8 cellular contexts compared by ENCODE assay signal in the genomic region with DNA sequence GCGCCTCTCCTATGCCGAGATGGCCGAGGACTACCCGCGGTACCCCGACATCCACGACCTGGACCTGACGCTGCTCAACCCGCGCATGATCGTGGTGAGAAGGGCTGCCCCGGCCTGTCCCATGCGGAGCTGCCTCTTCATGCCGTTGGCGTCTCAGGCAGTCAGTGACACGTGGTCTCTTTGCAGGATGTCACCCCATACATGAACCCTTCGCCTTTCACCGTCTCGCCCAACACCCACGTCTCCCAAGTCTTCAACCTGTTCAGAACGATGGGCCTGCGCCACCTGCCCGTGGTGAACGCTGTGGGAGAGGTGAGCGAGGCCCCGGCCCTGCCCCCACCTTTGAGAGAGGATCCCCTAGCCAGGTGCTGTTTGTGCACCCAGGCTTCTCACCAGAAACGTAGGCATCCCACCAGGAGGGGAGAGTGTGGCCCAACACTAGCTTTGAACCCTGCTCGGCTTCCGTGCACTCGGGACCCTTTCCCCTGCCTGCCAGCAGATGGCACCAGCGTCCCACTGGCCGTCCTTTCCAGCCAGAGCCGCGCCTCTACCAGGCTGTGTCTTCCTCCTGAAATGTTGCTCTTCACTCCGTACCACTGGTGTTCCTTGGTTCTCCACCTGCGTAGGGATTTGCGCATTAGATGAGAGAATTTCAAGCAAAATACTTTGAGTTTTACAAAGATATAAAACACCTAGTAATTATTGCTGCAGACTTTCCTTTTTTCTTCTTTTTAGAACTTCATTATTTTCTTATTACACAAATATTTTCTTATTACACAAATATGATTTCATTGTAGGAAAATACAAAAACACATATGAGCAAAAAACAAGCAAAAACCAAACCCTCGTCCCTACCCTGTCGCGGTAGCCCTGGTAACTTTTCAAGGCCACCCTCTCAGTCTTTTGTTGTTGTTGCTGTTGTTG. TPM values are rescaled to one million over a fixed set of nuclear protein-coding genes. Genes with fewer than 3 reads are reported as not detected.
DNase-seq lines count a peak whose midpoint lies in the region; ATAC-seq, FAIRE-seq and TF ChIP-seq lines count a peak whose summit lies in the region.

No MANE protein-coding gene starts in this region.

- no peak overlapping the region for H3K4me2 ChIP-seq in fibroblast of lung (ENCODE audit: extremely low read depth, insufficient read depth, low read length)

- TF ChIP-seq CTCF in fibroblast of lung (conservative IDR thresholded peaks at IDR 0.05 in 1 of 2, IDR thresholded peaks at IDR 0.05 in 1 of 2; ENCODE audit: low read depth in 1 of 2, low read length in 2 of 2) (peak; percentile 98 to 99), nephron progenitor cell (IDR thresholded peaks at IDR 0.05) (peak; percentile 99)

- H3K4me1 Mint-ChIP-seq in nephron progenitor cell, result no peaks in the 10 kb centered on the region

- DNase-seq in D341Med (ENCODE audit: low spot score) (peak; percentile 91), HuH-7 (ENCODE audit: low spot score) (peak; percentile 92), RCC 7860 (ENCODE audit: low spot score) (peak; percentile 33), fibroblast of lung (ENCODE audit: low read depth in 2 of 2) (peak; percentile 20 to 54), nephron progenitor cell (peak; percentile 81)
- DNase-seq in activated T-cell treated with anti-CD3 and anti-CD28 coated beads, Interleukin-2, amount 50 U/mL, for 48 hours, result peak; percentile 76 to 82
- peak; percentile 55 for DNase-seq in stimulated activated naive CD4-positive, alpha-beta T cell treated with Interleukin-2 at 50 U/mL for 16 hours (lab: John Stamatoyannopoulos, UW)

- H3K27me3 Mint-ChIP-seq in nephron progenitor cell (ENCODE audit: low read depth, poor library complexity), result peaks cover 3% of the 10 kb centered on the region

- H3K36me3 Mint-ChIP-seq in nephron progenitor cell (ENCODE audit: low read depth), result peaks cover 58% of the 10 kb centered on the region

- H3K27me3 ChIP-seq in fibroblast of lung (ENCODE audit: control insufficient read depth, insufficient read depth, low read length), result no peaks in the 10 kb centered on the region

- peak overlapping the region; percentile 48 for H3K27ac Mint-ChIP-seq in nephron progenitor cell

- no peaks in the 10 kb centered on the region for H4K20me1 ChIP-seq in fibroblast of lung (ENCODE audit: control insufficient read depth, extremely low read depth, insufficient read depth, low read length)

- ATAC-seq in GM18511 (IDR thresholded peaks at IDR 0.05; ENCODE audit: unreplicated experiment), result no peak

- no peaks in the 10 kb centered on the region for H3K9me3 ChIP-seq in fibroblast of lung (ENCODE audit: control insufficient read depth, insufficient read depth, low read depth, low read length)

- no peaks in the 10 kb centered on the region for H3K79me2 ChIP-seq in fibroblast of lung (ENCODE audit: control insufficient read depth, insufficient read depth, low read length)

- H3K4me3 Mint-ChIP-seq in nephron progenitor cell, result no peak overlapping the region

- H3K9me3 Mint-ChIP-seq in nephron progenitor cell, result no peaks in the 10 kb centered on the region

- H3K9ac ChIP-seq in fibroblast of lung (ENCODE audit: insufficient read depth, low read length), result no peak overlapping the region

- H3K27ac ChIP-seq in fibroblast of lung (ENCODE audit: insufficient read depth, low read length), result no peak overlapping the region

- no peak overlapping the region for H2AFZ ChIP-seq in fibroblast of lung (ENCODE audit: low read length)

- H3K4me1 ChIP-seq in fibroblast of lung (ENCODE audit: control insufficient read depth, extremely low read depth, insufficient read depth, low read length), result no peaks in the 10 kb centered on the region

- peaks cover 52% of the 10 kb centered on the region for H3K36me3 ChIP-seq in fibroblast of lung (ENCODE audit: control insufficient read depth, insufficient read depth, low read length)

- FAIRE-seq in RCC 7860 (lab: Jason Lieb, UNC), result no peak

- no peak overlapping the region for H3K4me3 ChIP-seq in fibroblast of lung (replicated peaks in 1 of 4; ENCODE audit: control extremely low read depth in 1 of 4, insufficient read depth in 1 of 4, low read depth in 3 of 4, low read length in 4 of 4)

RNA-seq across cellular contexts. Expression of gene NPPA, which starts 9.0 kb away (rescaled TPM):
- total RNA-seq in fibroblast of lung, result not detected in 2 replicates
- not detected in 2 replicates for polyA plus RNA-seq in fibroblast of lung
- polyA plus RNA-seq in fibroblast of lung (2012), result 0.17 and 0.25 TPM in 2 replicates
- polyA minus RNA-seq in fibroblast of lung (ENCODE audit: low replicate concordance), result not detected in 2 replicates

RNA-seq across cellular contexts. Expression of gene NPPB, which starts 20.1 kb away (rescaled TPM):
- total RNA-seq in fibroblast of lung, result not detected in 2 replicates
- polyA plus RNA-seq in fibroblast of lung, result not detected in 2 replicates
- not detected in 2 replicates for polyA plus RNA-seq in fibroblast of lung (2012)
- polyA minus RNA-seq in fibroblast of lung (ENCODE audit: low replicate concordance), result not detected in 2 replicates

RNA-seq across cellular contexts. Expression of gene CLCN6, which starts 32.6 kb away (rescaled TPM):
- 10.3 and 19.3 TPM in 2 replicates for total RNA-seq in fibroblast of lung
- polyA plus RNA-seq in fibroblast of lung, result 13.8 and 15.3 TPM in 2 replicates
- polyA plus RNA-seq in fibroblast of lung (2012), result 11.1 and 12.9 TPM in 2 replicates
- polyA minus RNA-seq in fibroblast of lung (ENCODE audit: low replicate concordance), result 18.6 and 24.6 TPM in 2 replicates

RNA-seq across cellular contexts. Expression of gene MTHFR, which starts 32.8 kb away (rescaled TPM):
- 56.5 and 87.4 TPM in 2 replicates for total RNA-seq in fibroblast of lung
- polyA plus RNA-seq in fibroblast of lung, result 13.3 and 16.3 TPM in 2 replicates
- polyA plus RNA-seq in fibroblast of lung (2012), result 11.6 and 15.4 TPM in 2 replicates
- 56.7 and 59.5 TPM in 2 replicates for polyA minus RNA-seq in fibroblast of lung (ENCODE audit: low replicate concordance)

Comparison
In these comparisons a context has a peak if more than half of its experiments do, and no peak if none do; other contexts are left out.
1. DNase-seq: peak in every context shown above with its lines; median percentile 92 in HuH-7; 91 in D341Med; 81 in nephron progenitor cell; 79 in activated T-cell treated with anti-CD3 and anti-CD28 coated beads, Interleukin-2, amount 50 U/mL, for 48 hours; 55 in stimulated activated naive CD4-positive, alpha-beta T cell treated with Interleukin-2 at 50 U/mL for 16 hours; 37 in fibroblast of lung; 33 in RCC 7860.